Comparison of ENCODE assay signal across 26 cellular contexts in the genomic region with DNA sequence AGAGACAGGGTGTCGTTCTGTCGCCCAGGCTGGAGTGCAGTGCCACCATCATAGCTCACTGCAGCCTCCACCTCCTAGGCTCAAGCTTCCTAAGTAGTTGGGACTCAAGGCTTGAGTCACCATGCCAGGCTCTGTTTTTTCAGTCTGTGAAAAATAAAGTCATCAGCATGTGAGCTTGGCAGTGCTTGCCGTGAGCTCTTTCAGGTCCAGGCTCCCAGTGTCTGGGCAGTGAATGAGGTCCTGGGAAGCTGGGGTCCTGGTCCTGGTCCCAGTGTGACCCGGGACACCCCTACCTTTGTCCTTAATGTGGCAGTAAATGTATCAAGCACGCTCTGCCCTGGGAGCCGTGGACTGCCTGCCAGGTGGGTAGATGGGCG. TPM values are rescaled to one million over a fixed set of nuclear protein-coding genes. Genes with fewer than 3 reads are reported as not detected.
"Had no signal": no experiment of that assay in that cellular context is flagged by ENCODE, and none has a peak within 500 bp of the region (broad histone marks: within the 10 kb centered on the region; RNA-seq: fewer than 3 reads in every experiment).

No MANE protein-coding gene starts in this region.

- H3K27ac Mint-ChIP-seq: activated CD8-positive, alpha-beta T cell treated with anti-CD3 and anti-CD28 coated beads for 36 hours; activated naive CD8-positive, alpha-beta T cell; activated T-helper 1 cell treated with anti-CD3 and anti-CD28 coated beads, Interleukin-12 subunit alpha, Interleukin-12 subunit beta, Interleukin-2, Interleukin-4 antibody, amounts not matched to agents 30 ng/mL and 10 ng/mL and 1 ng/mL, durations not matched to agents 14 hours and 24 hours and 36 hours; immature natural killer cell; nephron; stimulated activated memory B cell treated with anti-CD40 and anti-IgM and Interleukin-4, amounts not matched to agents 10 μg/mL and 1 μg/mL and 100 μg/mL, for 72 hours; T-helper 2 cell treated with Interferon-gamma antibody and Interleukin-4, amounts not matched to agents 5 μg/mL and 100 μg/mL, for 36 hours; type B pancreatic cell had no signal

- H3K9me3 Mint-ChIP-seq: activated CD4-positive, alpha-beta T cell treated with anti-CD3 and anti-CD28 coated beads, Interleukin-2, amount 10 ng/mL, durations not matched to agents 7 days and 5 days; activated CD8-positive, alpha-beta T cell treated with anti-CD3 and anti-CD28 coated beads for 36 hours; activated T-helper 1 cell treated with anti-CD3 and anti-CD28 coated beads, Interleukin-12 subunit alpha, Interleukin-12 subunit beta, Interleukin-2, Interleukin-4 antibody, amounts not matched to agents 30 ng/mL and 10 ng/mL and 1 ng/mL, durations not matched to agents 14 hours and 24 hours and 36 hours; immature natural killer cell; nephron; stimulated activated memory B cell treated with anti-CD40 and anti-IgM and Interleukin-4, amounts not matched to agents 10 μg/mL and 1 μg/mL and 100 μg/mL, for 72 hours; T-helper 2 cell treated with Interferon-gamma antibody and Interleukin-4, amounts not matched to agents 5 μg/mL and 100 μg/mL, for 36 hours; type B pancreatic cell had no signal

- H3K27ac ChIP-seq: cardiac muscle cell, foreskin keratinocyte, hepatocyte, left lung, sigmoid colon, stomach, thoracic aorta, vagina, WERI-Rb-1 had no signal

- H3K9me3 ChIP-seq: adrenal gland, left lung, sigmoid colon, stomach, thoracic aorta, vagina had no signal

- ATAC-seq: activated CD8-positive, alpha-beta T cell treated with anti-CD3 and anti-CD28 coated beads for 36 hours; foreskin keratinocyte; left lung; stimulated activated memory B cell treated with anti-CD40 and anti-IgM and Interleukin-4, amounts not matched to agents 10 μg/mL and 1 μg/mL and 100 μg/mL, for 72 hours had no signal

- H3K27me3 Mint-ChIP-seq: activated CD4-positive, alpha-beta T cell treated with anti-CD3 and anti-CD28 coated beads, Interleukin-2, amount 10 ng/mL, durations not matched to agents 7 days and 5 days; activated CD8-positive, alpha-beta T cell treated with anti-CD3 and anti-CD28 coated beads for 36 hours; activated naive CD8-positive, alpha-beta T cell; stimulated activated memory B cell treated with anti-CD40 and anti-IgM and Interleukin-4, amounts not matched to agents 10 μg/mL and 1 μg/mL and 100 μg/mL, for 72 hours; type B pancreatic cell had no signal

- DNase-seq: activated CD4-positive, alpha-beta T cell treated with anti-CD3 and anti-CD28 coated beads, Interleukin-2, amount 10 ng/mL, durations not matched to agents 7 days and 5 days; activated CD4-positive, CD25-positive, alpha-beta regulatory T cell treated with anti-CD3 and anti-CD28 coated beads, Interleukin-2, amount 50 U/mL, for 72 hours; activated CD8-positive, alpha-beta T cell treated with anti-CD3 and anti-CD28 coated beads for 36 hours; activated gamma-delta T cell; adrenal gland; dermis blood vessel endothelial cell; effector memory CD4-positive, alpha-beta T cell; foreskin keratinocyte; glutamatergic neuron; immature natural killer cell; left lung; sigmoid colon; stimulated activated CD4-positive, alpha-beta T cell treated with anti-CD3 and anti-CD28 coated beads, Interleukin-15, amount 100 ng/mL, for 24 hours; stomach; WERI-Rb-1 had no signal

- H3K4me3 Mint-ChIP-seq: activated CD4-positive, alpha-beta T cell treated with anti-CD3 and anti-CD28 coated beads, Interleukin-2, amount 10 ng/mL, durations not matched to agents 7 days and 5 days; activated CD8-positive, alpha-beta T cell treated with anti-CD3 and anti-CD28 coated beads for 36 hours; activated naive CD8-positive, alpha-beta T cell; activated T-helper 1 cell treated with anti-CD3 and anti-CD28 coated beads, Interleukin-12 subunit alpha, Interleukin-12 subunit beta, Interleukin-2, Interleukin-4 antibody, amounts not matched to agents 30 ng/mL and 10 ng/mL and 1 ng/mL, durations not matched to agents 14 hours and 24 hours and 36 hours; immature natural killer cell; nephron; stimulated activated memory B cell treated with anti-CD40 and anti-IgM and Interleukin-4, amounts not matched to agents 10 μg/mL and 1 μg/mL and 100 μg/mL, for 72 hours; T-helper 2 cell treated with Interferon-gamma antibody and Interleukin-4, amounts not matched to agents 5 μg/mL and 100 μg/mL, for 36 hours; type B pancreatic cell had no signal

- H3K4me1 ChIP-seq: adrenal gland, foreskin keratinocyte, sigmoid colon, vagina had no signal

- H3K27me3 ChIP-seq: adrenal gland, cardiac muscle cell, foreskin keratinocyte, hepatocyte, left lung, sigmoid colon, stomach, vagina had no signal

- H3K4me3 ChIP-seq: adrenal gland, cardiac muscle cell, hepatocyte, left lung, sigmoid colon, smooth muscle cell, stomach, thoracic aorta, vagina had no signal

RNA-seq across cellular contexts. Expression of a gene that starts 38.0 kb away (rescaled TPM):
- total RNA-seq: thoracic aorta had no signal
